ENCODE assay signal across 1 cellular context in the genomic region with DNA sequence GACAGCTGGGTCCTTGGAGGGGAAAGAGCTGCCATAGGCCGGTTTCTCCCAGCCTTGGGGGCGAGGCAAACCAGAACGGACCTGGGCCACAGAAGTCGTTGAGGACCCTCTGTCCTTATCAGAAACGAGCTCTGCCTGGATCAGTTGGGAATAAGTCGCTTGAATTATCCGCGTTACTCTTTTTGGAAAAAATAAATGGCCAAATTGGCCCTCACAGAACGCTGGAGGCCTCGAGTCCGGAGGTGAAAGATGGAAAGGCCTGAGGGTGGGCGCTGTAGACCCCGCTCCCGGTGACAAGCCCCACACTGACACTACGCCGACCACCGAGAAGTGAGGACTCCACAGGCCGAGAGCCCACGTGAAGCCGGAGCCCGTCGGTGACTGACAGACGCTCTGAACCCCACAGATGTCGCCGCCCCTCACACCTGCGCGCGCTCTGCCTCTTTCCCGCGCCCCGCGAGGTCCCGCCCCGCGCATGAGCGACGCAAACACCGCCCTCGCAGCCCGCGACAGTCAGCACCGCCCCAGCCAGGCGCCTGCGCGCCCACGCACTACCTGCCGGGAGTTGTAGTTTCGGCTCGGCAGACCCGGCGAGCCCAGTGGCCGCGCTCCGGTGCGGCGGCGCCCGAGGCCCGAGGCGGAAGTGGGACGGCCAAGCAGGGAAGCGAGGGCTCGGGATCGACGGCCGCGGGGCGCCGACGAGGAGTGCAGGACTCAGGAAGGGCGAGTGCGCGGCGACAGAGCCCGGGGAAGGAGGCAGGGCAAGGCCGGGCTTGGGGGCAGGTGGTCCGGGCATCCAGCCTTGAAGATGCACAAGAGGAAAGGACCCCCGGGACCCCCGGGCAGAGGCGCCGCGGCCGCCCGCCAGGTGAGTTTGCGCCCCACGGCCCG.
TF ChIP-seq lines count a peak whose summit lies in the region.

Gene BRME1 (minus strand): TSS at position 484 of the 891 bp plus-strand sequence. CDS start 1,225 bp downstream, outside the sequence.
Gene CC2D1A (plus strand): TSS at position 568 of the 891 bp plus-strand sequence. CDS start 241 bp downstream, at position 809.

TF ChIP-seq in HepG2, 621 proteins besides CTCF, POLR2A, EP300 and RAD21 (continued from another document and continues in another):
- no peak for TF ChIP-seq PBX2 (CRISPR knock-in tag; IDR thresholded peaks at IDR 0.05)
- TF ChIP-seq SPEN (CRISPR knock-in tag; IDR thresholded peaks at IDR 0.05; ENCODE audit: low read depth), result peak; percentile 79
- 0 out of 2 replicates have a peak, but pooled peaks have one; percentile 22 for TF ChIP-seq KLF13 (CRISPR knock-in tag; IDR thresholded peaks at IDR 0.05)
- TF ChIP-seq, protein P1, sequence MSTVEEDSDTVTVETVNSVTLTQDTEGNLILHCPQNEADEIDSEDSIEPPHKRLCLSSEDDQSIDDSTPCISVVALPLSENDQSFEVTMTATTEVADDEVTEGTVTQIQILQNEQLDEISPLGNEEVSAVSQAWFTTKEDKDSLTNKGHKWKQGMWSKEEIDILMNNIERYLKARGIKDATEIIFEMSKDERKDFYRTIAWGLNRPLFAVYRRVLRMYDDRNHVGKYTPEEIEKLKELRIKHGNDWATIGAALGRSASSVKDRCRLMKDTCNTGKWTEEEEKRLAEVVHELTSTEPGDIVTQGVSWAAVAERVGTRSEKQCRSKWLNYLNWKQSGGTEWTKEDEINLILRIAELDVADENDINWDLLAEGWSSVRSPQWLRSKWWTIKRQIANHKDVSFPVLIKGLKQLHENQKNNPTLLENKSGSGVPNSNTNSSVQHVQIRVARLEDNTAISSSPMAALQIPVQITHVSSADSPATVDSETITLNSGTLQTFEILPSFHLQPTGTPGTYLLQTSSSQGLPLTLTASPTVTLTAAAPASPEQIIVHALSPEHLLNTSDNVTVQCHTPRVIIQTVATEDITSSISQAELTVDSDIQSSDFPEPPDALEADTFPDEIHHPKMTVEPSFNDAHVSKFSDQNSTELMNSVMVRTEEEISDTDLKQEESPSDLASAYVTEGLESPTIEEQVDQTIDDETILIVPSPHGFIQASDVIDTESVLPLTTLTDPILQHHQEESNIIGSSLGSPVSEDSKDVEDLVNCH (CRISPR knock-in tag; IDR thresholded peaks at IDR 0.05), result no peak
- TF ChIP-seq ZSCAN5A (CRISPR knock-in tag; IDR thresholded peaks at IDR 0.05; ENCODE audit: borderline replicate concordance), result peak; percentile 66; the same call in 1 of the 2 replicates
- TF ChIP-seq ZNF567 (CRISPR knock-in tag; IDR thresholded peaks at IDR 0.05; ENCODE audit: borderline replicate concordance), result 0 out of 2 replicates have a peak, but pooled peaks have one; percentile 55
- no peak for TF ChIP-seq STAG1 (CRISPR knock-in tag; IDR thresholded peaks at IDR 0.05)
- TF ChIP-seq JARID2 (CRISPR knock-in tag; IDR thresholded peaks at IDR 0.05; ENCODE audit: insufficient replicate concordance), result no peak
- no peak for TF ChIP-seq FOXM1 (CRISPR knock-in tag; IDR thresholded peaks at IDR 0.05)
- 0 out of 2 replicates have a peak, but pooled peaks have one; percentile 64 for TF ChIP-seq FUBP1 (CRISPR knock-in tag; IDR thresholded peaks at IDR 0.05; ENCODE audit: borderline replicate concordance)
- TF ChIP-seq NFE2L1 (CRISPR knock-in tag; IDR thresholded peaks at IDR 0.05; ENCODE audit: borderline replicate concordance), result 0 out of 2 replicates have a peak, but pooled peaks have one; percentile 36
- TF ChIP-seq AGO2 (optimal IDR thresholded peaks at IDR 0.05; ENCODE audit: low read depth, low read length), result peak; percentile 36
- TF ChIP-seq ZNF878 (CRISPR knock-in tag; IDR thresholded peaks at IDR 0.05), result no peak
- TF ChIP-seq ZNF317 (CRISPR knock-in tag; IDR thresholded peaks at IDR 0.05), result no peak; the same call in 1 of the 2 replicates
- TF ChIP-seq KLF12 (CRISPR knock-in tag; IDR thresholded peaks at IDR 0.05; ENCODE audit: borderline replicate concordance), result peak; percentile 61; the same call in 1 of the 2 replicates
- peak; percentile 63; the same call in 1 of the 2 replicates for TF ChIP-seq KMT2B (CRISPR knock-in tag; IDR thresholded peaks at IDR 0.05)
- no peak for TF ChIP-seq ZC3H4 (CRISPR knock-in tag; IDR thresholded peaks at IDR 0.05; ENCODE audit: borderline replicate concordance)
- TF ChIP-seq ZNF776 (CRISPR knock-in tag; IDR thresholded peaks at IDR 0.05), result peak; percentile 93
- peak; percentile 83; the same call in 1 of the 2 replicates for TF ChIP-seq ZNF614 (CRISPR knock-in tag; IDR thresholded peaks at IDR 0.05; ENCODE audit: borderline replicate concordance)
- TF ChIP-seq CHCHD3 (CRISPR knock-in tag; IDR thresholded peaks at IDR 0.05), result peak; percentile 79; the same call in 1 of the 2 replicates
- no peak for TF ChIP-seq PCBP1 (IDR thresholded peaks at IDR 0.05; ENCODE audit: borderline replicate concordance, low read depth, low read length)
- no peak for TF ChIP-seq GTF3A (CRISPR knock-in tag; conservative IDR thresholded peaks at IDR 0.05)
- 0 out of 2 replicates have a peak, but pooled peaks have one; percentile 63 for TF ChIP-seq ZNF501 (CRISPR knock-in tag; IDR thresholded peaks at IDR 0.05)
- TF ChIP-seq NAIF1 (CRISPR knock-in tag; IDR thresholded peaks at IDR 0.05; ENCODE audit: borderline replicate concordance), result peak; percentile 54; the same call in 1 of the 2 replicates
- no peak for TF ChIP-seq ETV6 (CRISPR knock-in tag; conservative IDR thresholded peaks at IDR 0.05)
- TF ChIP-seq ZNF253 (CRISPR knock-in tag; IDR thresholded peaks at IDR 0.05; ENCODE audit: borderline replicate concordance), result no peak
- peak; percentile 35; the same call in 1 of the 2 replicates for TF ChIP-seq ZNF367 (CRISPR knock-in tag; IDR thresholded peaks at IDR 0.05; ENCODE audit: borderline replicate concordance)
- TF ChIP-seq MTF1 (CRISPR knock-in tag; IDR thresholded peaks at IDR 0.05), result no peak
- TF ChIP-seq ZNF337 (CRISPR knock-in tag; IDR thresholded peaks at IDR 0.05; ENCODE audit: borderline replicate concordance, low read depth), result peak; percentile 92; the same call in 1 of the 2 replicates
- TF ChIP-seq MTA3 (CRISPR knock-in tag; IDR thresholded peaks at IDR 0.05), result no peak
- 0 out of 2 replicates have a peak, but pooled peaks have one; percentile 62 for TF ChIP-seq SATB2 (CRISPR knock-in tag; IDR thresholded peaks at IDR 0.05)
- peak; percentile 94 for TF ChIP-seq ZNF879 (CRISPR knock-in tag; IDR thresholded peaks at IDR 0.05)
- TF ChIP-seq, protein P2, sequence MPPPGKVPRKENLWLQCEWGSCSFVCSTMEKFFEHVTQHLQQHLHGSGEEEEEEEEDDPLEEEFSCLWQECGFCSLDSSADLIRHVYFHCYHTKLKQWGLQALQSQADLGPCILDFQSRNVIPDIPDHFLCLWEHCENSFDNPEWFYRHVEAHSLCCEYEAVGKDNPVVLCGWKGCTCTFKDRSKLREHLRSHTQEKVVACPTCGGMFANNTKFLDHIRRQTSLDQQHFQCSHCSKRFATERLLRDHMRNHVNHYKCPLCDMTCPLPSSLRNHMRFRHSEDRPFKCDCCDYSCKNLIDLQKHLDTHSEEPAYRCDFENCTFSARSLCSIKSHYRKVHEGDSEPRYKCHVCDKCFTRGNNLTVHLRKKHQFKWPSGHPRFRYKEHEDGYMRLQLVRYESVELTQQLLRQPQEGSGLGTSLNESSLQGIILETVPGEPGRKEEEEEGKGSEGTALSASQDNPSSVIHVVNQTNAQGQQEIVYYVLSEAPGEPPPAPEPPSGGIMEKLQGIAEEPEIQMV (CRISPR knock-in tag; IDR thresholded peaks at IDR 0.05; ENCODE audit: low read depth), result peak; percentile 48; the same call in 1 of the 2 replicates
- peak; percentile 80 for TF ChIP-seq ZSCAN21 (CRISPR knock-in tag; IDR thresholded peaks at IDR 0.05; ENCODE audit: borderline replicate concordance)
- TF ChIP-seq ZNF431 (CRISPR knock-in tag; IDR thresholded peaks at IDR 0.05; ENCODE audit: borderline replicate concordance, low read depth), result 0 out of 2 replicates have a peak, but pooled peaks have one; percentile 58
- TF ChIP-seq, protein P3, sequence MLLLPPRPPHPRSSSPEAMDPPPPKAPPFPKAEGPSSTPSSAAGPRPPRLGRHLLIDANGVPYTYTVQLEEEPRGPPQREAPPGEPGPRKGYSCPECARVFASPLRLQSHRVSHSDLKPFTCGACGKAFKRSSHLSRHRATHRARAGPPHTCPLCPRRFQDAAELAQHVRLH (CRISPR knock-in tag; IDR thresholded peaks at IDR 0.05; ENCODE audit: borderline replicate concordance, low read depth), result peak; percentile 72; the same call in 1 of the 2 replicates
- TF ChIP-seq HNRNPH1 (optimal IDR thresholded peaks at IDR 0.05; ENCODE audit: low read depth, low read length), result no peak
- TF ChIP-seq, protein P4, sequence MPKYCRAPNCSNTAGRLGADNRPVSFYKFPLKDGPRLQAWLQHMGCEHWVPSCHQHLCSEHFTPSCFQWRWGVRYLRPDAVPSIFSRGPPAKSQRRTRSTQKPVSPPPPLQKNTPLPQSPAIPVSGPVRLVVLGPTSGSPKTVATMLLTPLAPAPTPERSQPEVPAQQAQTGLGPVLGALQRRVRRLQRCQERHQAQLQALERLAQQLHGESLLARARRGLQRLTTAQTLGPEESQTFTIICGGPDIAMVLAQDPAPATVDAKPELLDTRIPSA (CRISPR knock-in tag; IDR thresholded peaks at IDR 0.05; ENCODE audit: borderline replicate concordance), result no peak
- peak; percentile 89 for TF ChIP-seq KDM2A (CRISPR knock-in tag; IDR thresholded peaks at IDR 0.05; ENCODE audit: borderline replicate concordance, low read depth)
- no peak for TF ChIP-seq NBN (conservative IDR thresholded peaks at IDR 0.05)
- no peak for TF ChIP-seq MLLT10 (CRISPR knock-in tag; IDR thresholded peaks at IDR 0.05)
- TF ChIP-seq ATF7 (IDR thresholded peaks at IDR 0.05), result no peak
- TF ChIP-seq ATF7 (CRISPR knock-in tag; IDR thresholded peaks at IDR 0.05), result no peak
- no peak for TF ChIP-seq NFIB (CRISPR knock-in tag; IDR thresholded peaks at IDR 0.05; ENCODE audit: borderline replicate concordance)
- TF ChIP-seq ZNF329 (CRISPR knock-in tag; IDR thresholded peaks at IDR 0.05; ENCODE audit: low read depth), result no peak; the same call in 1 of the 2 replicates
- TF ChIP-seq, protein P5, sequence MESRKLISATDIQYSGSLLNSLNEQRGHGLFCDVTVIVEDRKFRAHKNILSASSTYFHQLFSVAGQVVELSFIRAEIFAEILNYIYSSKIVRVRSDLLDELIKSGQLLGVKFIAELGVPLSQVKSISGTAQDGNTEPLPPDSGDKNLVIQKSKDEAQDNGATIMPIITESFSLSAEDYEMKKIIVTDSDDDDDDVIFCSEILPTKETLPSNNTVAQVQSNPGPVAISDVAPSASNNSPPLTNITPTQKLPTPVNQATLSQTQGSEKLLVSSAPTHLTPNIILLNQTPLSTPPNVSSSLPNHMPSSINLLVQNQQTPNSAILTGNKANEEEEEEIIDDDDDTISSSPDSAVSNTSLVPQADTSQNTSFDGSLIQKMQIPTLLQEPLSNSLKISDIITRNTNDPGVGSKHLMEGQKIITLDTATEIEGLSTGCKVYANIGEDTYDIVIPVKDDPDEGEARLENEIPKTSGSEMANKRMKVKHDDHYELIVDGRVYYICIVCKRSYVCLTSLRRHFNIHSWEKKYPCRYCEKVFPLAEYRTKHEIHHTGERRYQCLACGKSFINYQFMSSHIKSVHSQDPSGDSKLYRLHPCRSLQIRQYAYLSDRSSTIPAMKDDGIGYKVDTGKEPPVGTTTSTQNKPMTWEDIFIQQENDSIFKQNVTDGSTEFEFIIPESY (CRISPR knock-in tag; IDR thresholded peaks at IDR 0.05), result peak; percentile 31; the same call in 1 of the 2 replicates
- TF ChIP-seq FOXP1 (IDR thresholded peaks at IDR 0.05), result no peak
- TF ChIP-seq FOXP1 (CRISPR knock-in tag; IDR thresholded peaks at IDR 0.05), result no peak; the same call in 1 of the 2 replicates
- no peak for TF ChIP-seq ZNF570 (CRISPR knock-in tag; IDR thresholded peaks at IDR 0.05; ENCODE audit: borderline replicate concordance)
- TF ChIP-seq ZNF780A (CRISPR knock-in tag; IDR thresholded peaks at IDR 0.05), result peak; percentile 54; the same call in 1 of the 2 replicates
- peak; percentile 74 for TF ChIP-seq SUZ12 (IDR thresholded peaks at IDR 0.05; ENCODE audit: low read depth, low read length)
- TF ChIP-seq, protein P6, sequence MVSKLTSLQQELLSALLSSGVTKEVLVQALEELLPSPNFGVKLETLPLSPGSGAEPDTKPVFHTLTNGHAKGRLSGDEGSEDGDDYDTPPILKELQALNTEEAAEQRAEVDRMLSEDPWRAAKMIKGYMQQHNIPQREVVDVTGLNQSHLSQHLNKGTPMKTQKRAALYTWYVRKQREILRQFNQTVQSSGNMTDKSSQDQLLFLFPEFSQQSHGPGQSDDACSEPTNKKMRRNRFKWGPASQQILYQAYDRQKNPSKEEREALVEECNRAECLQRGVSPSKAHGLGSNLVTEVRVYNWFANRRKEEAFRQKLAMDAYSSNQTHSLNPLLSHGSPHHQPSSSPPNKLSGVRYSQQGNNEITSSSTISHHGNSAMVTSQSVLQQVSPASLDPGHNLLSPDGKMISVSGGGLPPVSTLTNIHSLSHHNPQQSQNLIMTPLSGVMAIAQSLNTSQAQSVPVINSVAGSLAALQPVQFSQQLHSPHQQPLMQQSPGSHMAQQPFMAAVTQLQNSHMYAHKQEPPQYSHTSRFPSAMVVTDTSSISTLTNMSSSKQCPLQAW (CRISPR knock-in tag; IDR thresholded peaks at IDR 0.05), result no peak
